In the genomic region with DNA sequence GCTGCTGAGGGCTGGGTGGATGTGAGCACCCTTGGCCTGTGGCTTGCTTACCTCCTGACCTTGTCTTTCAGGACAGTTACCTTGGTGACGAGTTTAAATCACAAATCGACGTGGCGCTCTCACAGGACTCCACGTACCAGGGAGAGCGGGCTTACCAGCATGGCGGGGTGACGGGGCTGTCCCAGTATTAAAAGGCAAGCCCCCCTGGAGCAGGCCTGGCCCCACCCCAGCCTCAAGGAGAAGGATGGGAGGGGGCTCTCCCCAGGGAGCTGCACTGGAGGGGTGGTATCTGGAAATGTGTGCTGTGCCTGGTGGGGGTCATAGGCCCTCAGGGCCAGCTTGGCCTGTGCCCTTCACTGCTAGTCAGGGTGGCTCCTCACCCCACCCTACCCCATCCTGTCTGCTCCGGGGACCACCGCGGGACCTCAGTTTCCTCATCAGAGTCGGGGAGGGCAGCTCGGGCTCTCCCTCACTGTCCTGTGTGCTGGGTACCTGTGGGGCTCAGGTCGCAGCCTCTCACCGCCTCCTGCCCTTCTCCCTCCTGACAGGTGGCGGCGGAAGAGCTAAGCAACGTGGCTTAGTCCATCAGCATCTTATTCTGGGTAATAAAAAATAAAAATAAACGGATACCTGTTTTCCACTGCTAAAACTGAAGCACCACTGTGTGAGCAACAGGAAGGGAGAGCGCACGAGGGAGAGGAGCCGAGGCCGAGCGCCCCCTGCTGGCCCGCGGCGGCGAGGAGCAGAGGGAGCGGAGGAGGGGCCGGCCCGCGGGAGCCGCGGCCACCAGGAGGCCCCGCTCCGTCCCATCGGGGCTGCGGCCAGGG, we compare ENCODE assay signal across 8 cellular contexts. TPM values are rescaled to one million over a fixed set of nuclear protein-coding genes. Genes with fewer than 3 reads are reported as not detected.
A peak's percentile ranks its signal among the peaks of the same experiment; 100 is the strongest.
DNase-seq lines count a peak whose midpoint lies in the region; ATAC-seq and TF ChIP-seq lines count a peak whose summit lies in the region.

No MANE protein-coding gene starts in this region.

- H3K9me3 ChIP-seq in esophagus squamous epithelium, result no peaks in the 10 kb centered on the region
- H3K9me3 ChIP-seq in stomach, result no peaks in the 10 kb centered on the region

- peaks cover 0 to 3% of the 10 kb centered on the region in 2 donors for H3K27me3 Mint-ChIP-seq in natural killer cell treated with Interleukin-12 subunit alpha and Interleukin-12 subunit beta and Interleukin-15 and Interleukin-18, amount 100 ng/mL, for 72 hours

- H3K4me1 ChIP-seq in esophagus squamous epithelium, result peaks cover 0 to 39% (median 22%) of the 10 kb centered on the region in 3 donors
- H3K4me1 ChIP-seq in stomach, result peaks cover 14 to 39% (median 24%) of the 10 kb centered on the region in 4 donors

- peaks cover 5 to 9% of the 10 kb centered on the region in 2 donors for H3K4me1 Mint-ChIP-seq in natural killer cell treated with Interleukin-12 subunit alpha and Interleukin-12 subunit beta and Interleukin-15 and Interleukin-18, amount 100 ng/mL, for 72 hours (ENCODE audit: low read depth in 2 of 2)

- H3K36me3 ChIP-seq in esophagus squamous epithelium, result peaks cover 53 to 77% (median 61%) of the 10 kb centered on the region in 3 donors
- H3K36me3 ChIP-seq in stomach, result peaks cover 58 to 76% (median 74%) of the 10 kb centered on the region in 4 donors

- no peak overlapping the region for H3K4me3 Mint-ChIP-seq in natural killer cell treated with Interleukin-12 subunit alpha and Interleukin-12 subunit beta and Interleukin-15 and Interleukin-18, amount 100 ng/mL, for 72 hours

- TF ChIP-seq EP300 in stomach (IDR thresholded peaks at IDR 0.05), result no peak

- intact Hi-C loops in esophagus squamous epithelium (cut with DNase I) (no loop called here), stomach (cut with DNase I; ENCODE audit: low total_unique reads) (no loop called here)

- H3K27ac ChIP-seq in esophagus squamous epithelium (no peak overlapping the region), stomach (no peak overlapping the region)

- no peaks in the 10 kb centered on the region for H3K9me3 Mint-ChIP-seq in natural killer cell treated with Interleukin-12 subunit alpha and Interleukin-12 subunit beta and Interleukin-15 and Interleukin-18, amount 100 ng/mL, for 72 hours

- DNase-seq in DMS 273 (lab: John Stamatoyannopoulos, UW; ENCODE audit: unreplicated experiment), result peak; percentile 84
- DNase-seq in DMS 273 treated with DMSO at 0.1 percent for 48 hours (lab: John Stamatoyannopoulos, UW), result no peak
- DNase-seq in NOMO-1 treated with DMSO at 0.1 percent for 48 hours (lab: John Stamatoyannopoulos, UW; ENCODE audit: unreplicated experiment), result peak; percentile 38
- peak; percentile 71 for DNase-seq in activated T-cell treated with anti-CD3 and anti-CD28 coated beads, Interleukin-2, amount 50 U/mL, for 1 hour
- DNase-seq in esophagus squamous epithelium (lab: John Stamatoyannopoulos, UW), result no peak
- DNase-seq in natural killer cell treated with Interleukin-12 subunit alpha and Interleukin-12 subunit beta and Interleukin-15 and Interleukin-18, amount 100 ng/mL, for 72 hours (ENCODE audit: low spot score), result no peak
- DNase-seq in stomach, result peak; percentile 67
- no peak for DNase-seq in RPMI8226

- H3K36me3 Mint-ChIP-seq in natural killer cell treated with Interleukin-12 subunit alpha and Interleukin-12 subunit beta and Interleukin-15 and Interleukin-18, amount 100 ng/mL, for 72 hours, result no peaks in the 10 kb centered on the region

- ATAC-seq in natural killer cell treated with Interleukin-12 subunit alpha and Interleukin-12 subunit beta and Interleukin-15 and Interleukin-18, amount 100 ng/mL, for 72 hours, result peak; percentile 76 to 86

- TF ChIP-seq POLR2A in esophagus squamous epithelium (IDR thresholded peaks at IDR 0.05) (no peak), stomach (IDR thresholded peaks at IDR 0.05) (no peak)

- 17 to 80% methylated on average over 1 to 24 of the region's 38 CpGs for WGBS in esophagus squamous epithelium, 2 donors
- WGBS in stomach, 5 donors, result 34 to 44% (median 39%) methylated on average over 36 to 38 of the region's 38 CpGs

- no peak overlapping the region for H3K4me3 ChIP-seq in esophagus squamous epithelium
- H3K4me3 ChIP-seq in stomach, result no peak overlapping the region

- TF ChIP-seq CTCF in esophagus squamous epithelium (IDR thresholded peaks at IDR 0.05) (peak; percentile 82 to 98 (median 96)), stomach (IDR thresholded peaks at IDR 0.05) (peak in 5 of 7 experiments; percentile 59 to 99 (median 95))

- H3K27me3 ChIP-seq in esophagus squamous epithelium, result peaks cover 0 to 29% (median 3%) of the 10 kb centered on the region in 4 donors
- H3K27me3 ChIP-seq in stomach, result peaks cover 0 to 26% (median 14%) of the 10 kb centered on the region in 3 donors

- no peak overlapping the region for H3K27ac Mint-ChIP-seq in natural killer cell treated with Interleukin-12 subunit alpha and Interleukin-12 subunit beta and Interleukin-15 and Interleukin-18, amount 100 ng/mL, for 72 hours

RNA-seq across cellular contexts. Expression of a gene that starts 29.8 kb away (rescaled TPM):
- total RNA-seq in esophagus squamous epithelium (under 1 TPM in 1 of 4 donors, not detected in 3; 0.76 TPM), stomach (1 to 10 TPM in 1 of 5 donors, under 1 TPM in 1, not detected in 3; 0.87 to 4.8 TPM)
- not detected for total RNA-seq in natural killer cell treated with Interleukin-12 subunit alpha and Interleukin-12 subunit beta and Interleukin-15 and Interleukin-18, amount 100 ng/mL, for 72 hours
- polyA plus RNA-seq in stomach, result under 1 TPM; 0.37 to 0.61 (median 0.53) TPM

RNA-seq across cellular contexts. Expression of a gene that starts 34.4 kb away (rescaled TPM):
- total RNA-seq in esophagus squamous epithelium, result 10 to 100 TPM; 31.6 to 69.7 (median 55.6) TPM
- 100 to 1,000 TPM; 104 to 150 TPM for total RNA-seq in natural killer cell treated with Interleukin-12 subunit alpha and Interleukin-12 subunit beta and Interleukin-15 and Interleukin-18, amount 100 ng/mL, for 72 hours
- 100 to 1,000 TPM in 1 of 5 donors, 10 to 100 TPM in 4; 26.3 to 111 (median 46.6) TPM for total RNA-seq in stomach
- 10 to 100 TPM; 27.5 to 35.4 (median 32.2) TPM for polyA plus RNA-seq in stomach

RNA-seq across cellular contexts. Expression of a gene that starts 53.0 kb away (rescaled TPM):
- total RNA-seq in esophagus squamous epithelium, result 100 to 1,000 TPM; 170 to 245 (median 224) TPM
- 100 to 1,000 TPM; 204 to 275 TPM for total RNA-seq in natural killer cell treated with Interleukin-12 subunit alpha and Interleukin-12 subunit beta and Interleukin-15 and Interleukin-18, amount 100 ng/mL, for 72 hours
- 100 to 1,000 TPM in 3 of 5 donors, 10 to 100 TPM in 2; 76.7 to 239 (median 127) TPM for total RNA-seq in stomach
- polyA plus RNA-seq in stomach, result 100 to 1,000 TPM; 188 to 283 (median 267) TPM

RNA-seq across cellular contexts. Expression of a gene that starts 53.3 kb away (rescaled TPM):
- total RNA-seq in esophagus squamous epithelium (10 to 100 TPM; 47.0 to 80.7 (median 60.6) TPM), stomach (100 to 1,000 TPM in 1 of 5 donors, 10 to 100 TPM in 4; 25.3 to 185 (median 56.7) TPM)
- 100 to 1,000 TPM in 1 of 2 donors, 10 to 100 TPM in 1; 72.7 to 119 TPM for total RNA-seq in natural killer cell treated with Interleukin-12 subunit alpha and Interleukin-12 subunit beta and Interleukin-15 and Interleukin-18, amount 100 ng/mL, for 72 hours
- polyA plus RNA-seq in stomach, result 10 to 100 TPM; 49.2 to 65.1 (median 50.3) TPM

Comparison
In these comparisons a context has a peak if more than half of its experiments do, and no peak if none do; other contexts are left out.
1. DNase-seq: peak in DMS 273 (single experiment), NOMO-1 treated with DMSO at 0.1 percent for 48 hours (single experiment), activated T-cell treated with anti-CD3 and anti-CD28 coated beads, Interleukin-2, amount 50 U/mL, for 1 hour (single experiment) and stomach (single experiment); none in DMS 273 treated with DMSO at 0.1 percent for 48 hours (single experiment), esophagus squamous epithelium (single experiment), natural killer cell treated with Interleukin-12 subunit alpha and Interleukin-12 subunit beta and Interleukin-15 and Interleukin-18, amount 100 ng/mL, for 72 hours (single experiment) and RPMI8226 (single experiment).